ENCODE assay signal across 9 cellular contexts in genomic region chr10:44960482-44961230, GRCh38. TPM values are rescaled to one million over a fixed set of nuclear protein-coding genes. Genes with fewer than 3 reads are reported as not detected.
DNase-seq lines count a peak whose midpoint lies in the region; ATAC-seq and TF ChIP-seq lines count a peak whose summit lies in the region.
"Had no signal": no experiment of that assay in that cellular context is flagged by ENCODE, and none has a peak within 500 bp of the region (broad histone marks: within the 10 kb centered on the region; RNA-seq: fewer than 3 reads in every experiment).

No MANE protein-coding gene starts in this region.

- H3K4me3 ChIP-seq in colonic mucosa (peak overlapping the region; percentile 75), muscle layer of duodenum (ENCODE audit: low read depth in 1 of 2, low read length in 2 of 2) (peak overlapping the region; percentile 77 to 82)

- H3K27me3 ChIP-seq in colonic mucosa (no peaks in the 10 kb centered on the region), muscle layer of duodenum (ENCODE audit: low read depth, low read length) (no peaks in the 10 kb centered on the region)

- H3K4me1 Mint-ChIP-seq in stimulated activated naive CD8-positive, alpha-beta T cell treated with anti-CD3 and anti-CD28 coated beads, Interleukin-15, Interleukin-2, amounts not matched to agents 100 ng/mL and 50 ng/mL, for 24 hours (ENCODE audit: low read depth), result peaks cover 53% of the 10 kb centered on the region

- H3K36me3 Mint-ChIP-seq in stimulated activated naive CD8-positive, alpha-beta T cell treated with anti-CD3 and anti-CD28 coated beads, Interleukin-15, Interleukin-2, amounts not matched to agents 100 ng/mL and 50 ng/mL, for 24 hours (ENCODE audit: low read depth), result peaks cover 12% of the 10 kb centered on the region

- ATAC-seq in stimulated activated naive CD8-positive, alpha-beta T cell treated with anti-CD3 and anti-CD28 coated beads, Interleukin-15, Interleukin-2, amounts not matched to agents 100 U/mL and 50 U/mL, for 24 hours, result no peak
- ATAC-seq in activated CD4-positive, CD25-positive, alpha-beta regulatory T cell treated with anti-CD3 and anti-CD28 coated beads, Interleukin-2, amount 50 U/mL, for 24 hours, result no peak
- ATAC-seq in GM21381 (IDR thresholded peaks at IDR 0.05; ENCODE audit: unreplicated experiment), result no peak

- TF ChIP-seq CTCF in colonic mucosa (IDR thresholded peaks at IDR 0.05), result no peak

- H3K9ac ChIP-seq in colonic mucosa (ENCODE audit: low read depth in 2 of 2, low read length in 2 of 2), result peak overlapping the region; percentile 68 to 90

- no peak overlapping the region for H3K27ac Mint-ChIP-seq in stimulated activated naive CD8-positive, alpha-beta T cell treated with anti-CD3 and anti-CD28 coated beads, Interleukin-15, Interleukin-2, amounts not matched to agents 100 ng/mL and 50 ng/mL, for 24 hours

- peak overlapping the region; percentile 84 for H3K4me3 Mint-ChIP-seq in stimulated activated naive CD8-positive, alpha-beta T cell treated with anti-CD3 and anti-CD28 coated beads, Interleukin-15, Interleukin-2, amounts not matched to agents 100 ng/mL and 50 ng/mL, for 24 hours

- intact Hi-C loops in colonic mucosa (cut with DNase I), result no loop called here

- no peaks in the 10 kb centered on the region for H3K27me3 Mint-ChIP-seq in stimulated activated naive CD8-positive, alpha-beta T cell treated with anti-CD3 and anti-CD28 coated beads, Interleukin-15, Interleukin-2, amounts not matched to agents 100 ng/mL and 50 ng/mL, for 24 hours

- peak overlapping the region; percentile 34 for H3K27ac ChIP-seq in colonic mucosa
- peak overlapping the region; percentile 70 for H3K27ac ChIP-seq in muscle layer of duodenum (ENCODE audit: low read length)

- peaks cover 4% of the 10 kb centered on the region for H3K4me1 ChIP-seq in colonic mucosa
- peaks cover 29 to 44% of the 10 kb centered on the region in 2 donors for H3K4me1 ChIP-seq in muscle layer of duodenum (ENCODE audit: control insufficient read depth in 1 of 2, insufficient read depth in 2 of 2, low read length in 2 of 2)

- DNase-seq in stimulated activated naive CD8-positive, alpha-beta T cell treated with anti-CD3 and anti-CD28 coated beads, Interleukin-15, Interleukin-2, amounts not matched to agents 100 U/mL and 50 U/mL, for 24 hours, result no peak
- DNase-seq in colonic mucosa (peak; percentile 29), NCI-H1092 (lab: John Stamatoyannopoulos, UW) (no peak)
- DNase-seq in activated CD4-positive, alpha-beta T cell treated with anti-CD3 and anti-CD28 coated beads for 4 hours, result no peak
- DNase-seq: DMS79 treated with DMSO at 0.1 percent for 48 hours had no signal

- H3K9me3 ChIP-seq in colonic mucosa (no peaks in the 10 kb centered on the region), muscle layer of duodenum (ENCODE audit: control insufficient read depth in 1 of 2, low read length in 2 of 2) (no peaks in the 10 kb centered on the region)

- H3K36me3 ChIP-seq in colonic mucosa (no peaks in the 10 kb centered on the region), muscle layer of duodenum (ENCODE audit: control insufficient read depth in 1 of 2, insufficient read depth in 2 of 2, low read length in 2 of 2) (peaks cover 0 to 1% of the 10 kb centered on the region in 2 donors)

- no peaks in the 10 kb centered on the region for H3K9me3 Mint-ChIP-seq in stimulated activated naive CD8-positive, alpha-beta T cell treated with anti-CD3 and anti-CD28 coated beads, Interleukin-15, Interleukin-2, amounts not matched to agents 100 ng/mL and 50 ng/mL, for 24 hours

RNA-seq across cellular contexts. Expression of gene RASSF4, which starts 1.1 kb away (rescaled TPM):
- 10 to 100 TPM; 13.1 to 19.9 TPM for total RNA-seq in colonic mucosa

RNA-seq across cellular contexts. Expression of gene DEPP1, which starts 18.0 kb away (rescaled TPM):
- total RNA-seq in colonic mucosa, result 10 to 100 TPM; 11.1 to 20.2 TPM

RNA-seq across cellular contexts. Expression of gene ZNF22, which starts 40.1 kb away (rescaled TPM):
- 10 to 100 TPM; 16.5 to 17.3 TPM for total RNA-seq in colonic mucosa

RNA-seq across cellular contexts. Expression of gene TMEM72, which starts 49.5 kb away (rescaled TPM):
- total RNA-seq in colonic mucosa, result 10 to 100 TPM; 14.5 to 17.6 TPM
